ENCODE assay signal across 8 cellular contexts in the genomic region with DNA sequence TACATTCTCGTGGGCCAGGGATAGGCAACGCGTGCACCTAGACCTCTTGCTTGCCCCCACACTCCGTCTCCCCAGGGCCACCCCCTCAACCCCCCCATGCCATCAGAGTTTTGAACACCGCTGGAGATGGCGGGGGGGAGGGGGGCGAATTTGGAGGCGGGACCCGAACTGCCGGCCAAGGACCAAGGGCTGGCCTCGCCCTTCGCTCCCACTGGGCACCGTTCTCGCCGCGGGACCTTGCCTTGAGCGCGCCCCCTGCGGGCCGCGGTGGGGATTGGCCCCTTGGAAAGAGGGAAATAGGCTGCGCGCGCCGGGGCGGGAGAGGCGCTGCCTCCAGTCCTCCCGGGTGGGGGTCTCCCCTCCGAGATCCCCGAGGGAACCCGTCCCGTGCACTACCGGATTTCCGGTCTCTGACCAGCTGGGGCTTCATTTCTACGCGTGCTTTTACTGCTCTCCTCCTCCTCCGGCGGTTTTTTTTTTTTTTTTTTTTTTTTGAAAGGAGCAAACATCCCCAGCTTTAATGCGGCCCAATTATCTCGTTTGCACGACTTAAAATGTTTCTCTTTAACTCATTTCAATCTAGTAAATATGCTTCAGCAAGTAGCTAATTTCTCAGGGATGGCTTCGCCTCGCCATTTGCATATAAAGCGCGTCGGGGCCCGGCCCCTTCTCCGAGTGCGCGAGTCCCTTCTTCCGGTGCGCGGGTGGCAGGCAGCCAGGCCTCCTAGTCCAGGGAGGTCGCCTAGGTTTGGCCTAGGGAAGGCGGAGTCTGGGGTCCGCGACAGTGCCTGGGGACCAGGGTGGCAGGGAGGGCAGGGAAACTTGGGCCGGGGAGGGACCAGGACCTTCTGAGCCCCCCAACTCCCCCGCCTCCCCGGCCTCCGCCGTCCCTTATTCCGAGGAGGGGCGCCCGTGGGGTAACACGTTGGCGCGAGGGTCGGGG. TPM values are rescaled to one million over a fixed set of nuclear protein-coding genes. Genes with fewer than 3 reads are reported as not detected.
DNase-seq lines count a peak whose midpoint lies in the region; ATAC-seq and TF ChIP-seq lines count a peak whose summit lies in the region.

No MANE protein-coding gene starts in this region.

- CTCF ChIA-PET in SK-N-SH (lab: Yijun Ruan, JAX) = interaction anchor here (0.6 to 17.1 kb wide), 48 partner anchors 9 to 718 kb away, joined by 3 to 372 read pairs (median 4); no protein-coding TSS in a partner anchor

- H3K79me2 ChIP-seq in SK-N-SH (ENCODE audit: insufficient read depth) = no peaks in the 10 kb centered on the region

- POLR2A ChIA-PET in SK-N-SH (lab: Yijun Ruan, JAX) = interaction anchor here (0.6 to 0.9 kb wide), 2 partner anchors 9 to 10 kb away, joined by 3 to 5 read pairs; no protein-coding TSS in a partner anchor

- DNase-seq in COLO668 (lab: John Stamatoyannopoulos, UW; ENCODE audit: unreplicated experiment) (peak; percentile 81), SK-N-SH (peak; percentile 93), lung (ENCODE audit: low spot score) (peak; percentile 41)

- 3% methylated on average over 50 of the region's 69 CpGs for WGBS in SK-N-SH (ENCODE audit: low lambda C conversion rate)
- WGBS in ectodermal cell, 2 experiments = 4% methylated on average over 69 of the region's 69 CpGs
- 3 to 5% methylated on average over 67 to 69 of the region's 69 CpGs for WGBS in lung, 2 donors

- H3K9me2 ChIP-seq in SK-N-SH = no peaks in the 10 kb centered on the region

- H3K4me3 ChIP-seq in SK-N-SH (ENCODE audit: low read depth in 2 of 2, low read length in 1 of 2) (peak overlapping the region; percentile 51 to 72), ectodermal cell (ENCODE audit: insufficient read depth, low read depth, low read length) (peak overlapping the region; percentile 39), lung (no peak overlapping the region), subcutaneous abdominal adipose tissue (ENCODE audit: low read depth in 1 of 5, low read length in 5 of 5) (peak overlapping the region in 4 of 5 donors; percentile 26 to 44 (median 39))

- H2AFZ ChIP-seq in SK-N-SH (ENCODE audit: low read depth) = peak overlapping the region; percentile 77

- H3F3A ChIP-seq in SK-N-SH (replicated peaks; ENCODE audit: insufficient read depth) = peaks cover 33% of the 10 kb centered on the region

- H3K9ac ChIP-seq in SK-N-SH (peak overlapping the region; percentile 59), subcutaneous abdominal adipose tissue (ENCODE audit: low read length in 5 of 5) (no peak overlapping the region)

- H3K36me3 ChIP-seq in SK-N-SH (replicated peaks in 1 of 2; ENCODE audit: control insufficient read depth in 1 of 2, insufficient read depth in 2 of 2, low read length in 1 of 2) = no peaks in the 10 kb centered on the region
- H3K36me3 ChIP-seq in ectodermal cell (ENCODE audit: control insufficient read depth, insufficient read depth, low read length) = no peaks in the 10 kb centered on the region
- no peaks in the 10 kb centered on the region for H3K36me3 ChIP-seq in lung (ENCODE audit: control insufficient read depth in 2 of 2, insufficient read depth in 2 of 2, low read length in 2 of 2)
- H3K36me3 ChIP-seq in subcutaneous abdominal adipose tissue (ENCODE audit: control insufficient read depth in 5 of 5, insufficient read depth in 5 of 5, low read length in 5 of 5) = no peaks in the 10 kb centered on the region

- 0 out of 4 replicates have a peak, but pooled peaks of 1 of the 2 experiments have one; percentile 0 for TF ChIP-seq EP300 in SK-N-SH (IDR thresholded peaks at IDR 0.05; ENCODE audit: borderline replicate concordance in 1 of 2, low read depth in 1 of 2, low read length in 1 of 2)

- ATAC-seq in HG02798 (IDR thresholded peaks at IDR 0.05; ENCODE audit: poor library complexity, unreplicated experiment) (peak; percentile 36), lung (ENCODE audit: insufficient read depth, low FRiP score) (peak; percentile 50), GM18858 (IDR thresholded peaks at IDR 0.05; ENCODE audit: unreplicated experiment) (no peak), GM21529 (IDR thresholded peaks at IDR 0.05; ENCODE audit: unreplicated experiment) (no peak)

- H3K27ac ChIP-seq in SK-N-SH (ENCODE audit: low read depth in 2 of 2, low read length in 1 of 2) = peak overlapping the region in 1 of 2 experiments; percentile 12; a peak in 1 of 4 replicates
- no peak overlapping the region for H3K27ac ChIP-seq in ectodermal cell (ENCODE audit: insufficient read depth, low read depth, low read length, poor library complexity, severe bottlenecking)
- no peak overlapping the region for H3K27ac ChIP-seq in lung (ENCODE audit: low read depth in 1 of 2, low read length in 1 of 2)
- H3K27ac ChIP-seq in subcutaneous abdominal adipose tissue (ENCODE audit: low read depth, low read length) = no peak overlapping the region

- H3K4me1 ChIP-seq in SK-N-SH (ENCODE audit: control insufficient read depth in 1 of 2, insufficient read depth in 2 of 2, low read depth in 1 of 2, low read length in 1 of 2) = peaks cover 0 to 16% of the 10 kb centered on the region in 2 experiments; a peak in 3 of 4 replicates
- peaks cover 30% of the 10 kb centered on the region for H3K4me1 ChIP-seq in ectodermal cell (ENCODE audit: control insufficient read depth, insufficient read depth, low read length)
- H3K4me1 ChIP-seq in lung (ENCODE audit: control insufficient read depth in 2 of 2, insufficient read depth in 2 of 2, low read length in 2 of 2) = peaks cover 0 to 3% of the 10 kb centered on the region in 2 donors
- H3K4me1 ChIP-seq in subcutaneous abdominal adipose tissue (ENCODE audit: control insufficient read depth in 5 of 5, insufficient read depth in 5 of 5, low read length in 5 of 5) = peaks cover 0 to 18% (median 12%) of the 10 kb centered on the region in 5 donors

- H4K20me1 ChIP-seq in SK-N-SH (ENCODE audit: insufficient read depth) = no peaks in the 10 kb centered on the region

- H3K27me3 ChIP-seq in SK-N-SH (ENCODE audit: insufficient read depth) = peaks cover 15% of the 10 kb centered on the region
- peaks cover 76% of the 10 kb centered on the region for H3K27me3 ChIP-seq in ectodermal cell (ENCODE audit: control insufficient read depth, insufficient read depth, low read length, poor library complexity, severe bottlenecking)
- peaks cover 10% of the 10 kb centered on the region for H3K27me3 ChIP-seq in lung (ENCODE audit: control insufficient read depth, insufficient read depth)
- peaks cover 34 to 76% (median 56%) of the 10 kb centered on the region in 5 donors for H3K27me3 ChIP-seq in subcutaneous abdominal adipose tissue (ENCODE audit: control insufficient read depth in 5 of 5, insufficient read depth in 4 of 5, low read length in 5 of 5)

- H3K4me2 ChIP-seq in SK-N-SH = peak overlapping the region; percentile 92

- TF ChIP-seq RAD21 in SK-N-SH (IDR thresholded peaks at IDR 0.05; ENCODE audit: low read length) = peak; percentile 58

- TF ChIP-seq CTCF in SK-N-SH (IDR thresholded peaks at IDR 0.05) (peak; percentile 83), lung (IDR thresholded peaks at IDR 0.05; ENCODE audit: control extremely low read depth, extremely low read depth) (peak; percentile 28)

- H3K9me3 ChIP-seq in SK-N-SH (no peaks in the 10 kb centered on the region), ectodermal cell (ENCODE audit: control insufficient read depth, low read length) (no peaks in the 10 kb centered on the region), lung (ENCODE audit: control insufficient read depth in 2 of 2, insufficient read depth in 1 of 2, low read length in 1 of 2) (peaks cover 0 to 3% of the 10 kb centered on the region in 2 donors), subcutaneous abdominal adipose tissue (ENCODE audit: control insufficient read depth in 5 of 5, low read length in 5 of 5) (no peaks in the 10 kb centered on the region)

TF ChIP-seq in SK-N-SH, 30 proteins besides CTCF, POLR2A, EP300 and RAD21:
- TF ChIP-seq ELF1 (IDR thresholded peaks at IDR 0.05) (0 out of 2 replicates have a peak, but pooled peaks have one; percentile 8), CHD2 (IDR thresholded peaks at IDR 0.05; ENCODE audit: low read length, partially characterized antibody) (no peak), NFIC (IDR thresholded peaks at IDR 0.05; ENCODE audit: borderline replicate concordance) (no peak; the same call in 1 of the 2 replicates), YY1 (IDR thresholded peaks at IDR 0.05; ENCODE audit: low read depth) (no peak), NRF1 (IDR thresholded peaks at IDR 0.05; ENCODE audit: low read depth, low read length) (no peak), SMC3 (IDR thresholded peaks at IDR 0.05; ENCODE audit: low read depth, low read length) (peak; percentile 73), GABPA (IDR thresholded peaks at IDR 0.05; ENCODE audit: low read depth) (peak; percentile 50), FOSL2 (IDR thresholded peaks at IDR 0.05; ENCODE audit: borderline replicate concordance, low read depth) (no peak), MEF2A (IDR thresholded peaks at IDR 0.05; ENCODE audit: borderline replicate concordance, low read depth) (no peak)
- TF ChIP-seq, protein P1, sequence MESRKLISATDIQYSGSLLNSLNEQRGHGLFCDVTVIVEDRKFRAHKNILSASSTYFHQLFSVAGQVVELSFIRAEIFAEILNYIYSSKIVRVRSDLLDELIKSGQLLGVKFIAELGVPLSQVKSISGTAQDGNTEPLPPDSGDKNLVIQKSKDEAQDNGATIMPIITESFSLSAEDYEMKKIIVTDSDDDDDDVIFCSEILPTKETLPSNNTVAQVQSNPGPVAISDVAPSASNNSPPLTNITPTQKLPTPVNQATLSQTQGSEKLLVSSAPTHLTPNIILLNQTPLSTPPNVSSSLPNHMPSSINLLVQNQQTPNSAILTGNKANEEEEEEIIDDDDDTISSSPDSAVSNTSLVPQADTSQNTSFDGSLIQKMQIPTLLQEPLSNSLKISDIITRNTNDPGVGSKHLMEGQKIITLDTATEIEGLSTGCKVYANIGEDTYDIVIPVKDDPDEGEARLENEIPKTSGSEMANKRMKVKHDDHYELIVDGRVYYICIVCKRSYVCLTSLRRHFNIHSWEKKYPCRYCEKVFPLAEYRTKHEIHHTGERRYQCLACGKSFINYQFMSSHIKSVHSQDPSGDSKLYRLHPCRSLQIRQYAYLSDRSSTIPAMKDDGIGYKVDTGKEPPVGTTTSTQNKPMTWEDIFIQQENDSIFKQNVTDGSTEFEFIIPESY (IDR thresholded peaks at IDR 0.05; ENCODE audit: borderline replicate concordance, low read depth) = no peak
TF ChIP-seq in SK-N-SH: peak in this region for 3.

RNA-seq across cellular contexts. Expression of a gene that starts 10.1 kb away (rescaled TPM):
- polyA plus RNA-seq in SK-N-SH (2012; rRNA removed) (0.03 and 0.16 TPM in 2 replicates), lung (under 1 TPM in 1 of 2 donors, not detected in 1; 0.17 TPM)
- 0.08 and 0.14 TPM in 2 replicates for polyA plus RNA-seq in SK-N-SH (2012; cell fraction: cytosol; rRNA removed)
- 0.14 and 0.33 TPM in 2 replicates for polyA plus RNA-seq in SK-N-SH (2012; cell fraction: nucleus; rRNA removed)
- 3.2 TPM for polyA plus RNA-seq in ectodermal cell (2013, experiment 1 of 4)
- 2.1 TPM for polyA plus RNA-seq in ectodermal cell (2013, experiment 2 of 4)
- polyA plus RNA-seq in ectodermal cell (2013, experiment 3 of 4) = 6.1 TPM
- 3.9 TPM for polyA plus RNA-seq in ectodermal cell (2013, experiment 4 of 4)
- not detected for total RNA-seq in lung

Comparison
In these comparisons a context has a peak if more than half of its experiments do, and no peak if none do; other contexts are left out.
1. DNase-seq: peak in every context shown above with its lines; median percentile 93 in SK-N-SH; 81 in COLO668; 41 in lung.
2. ATAC-seq: peak in HG02798 (single experiment) and lung (single experiment); none in GM18858 (single experiment) and GM21529 (single experiment).